In the genomic region with DNA sequence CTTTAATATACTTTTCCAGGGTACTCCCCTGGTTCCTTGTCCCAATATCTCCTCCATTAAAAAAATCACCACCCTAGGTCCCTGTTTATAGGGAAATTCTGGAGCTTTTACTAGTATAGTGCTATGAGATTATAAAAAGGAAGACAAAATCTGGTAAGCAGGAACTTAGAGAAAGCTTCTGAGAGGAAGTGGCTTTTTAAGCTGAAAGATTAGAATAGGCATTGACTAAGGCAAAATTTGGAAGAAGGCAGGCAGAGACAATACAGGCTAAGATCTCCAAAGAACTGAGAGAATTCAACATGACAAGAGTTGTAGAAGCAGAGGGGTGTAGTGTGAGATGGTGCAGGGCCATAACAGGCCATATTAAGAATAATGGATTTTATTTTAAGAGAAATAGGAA, we compare ENCODE assay signal across 21 cellular contexts. TPM values are rescaled to one million over a fixed set of nuclear protein-coding genes. Genes with fewer than 3 reads are reported as not detected.
DNase-seq lines count a peak whose midpoint lies in the region; ATAC-seq and TF ChIP-seq lines count a peak whose summit lies in the region.
"Had no signal": no experiment of that assay in that cellular context is flagged by ENCODE, and none has a peak within 500 bp of the region (broad histone marks: within the 10 kb centered on the region; RNA-seq: fewer than 3 reads in every experiment).

No MANE protein-coding gene starts in this region.

- POLR2A ChIA-PET in activated CD8-positive, alpha-beta T cell treated with anti-CD3 and anti-CD28 coated beads for 36 hours (lab: Charles Lee), result interaction anchor here (0.6 to 1.3 kb wide), 3 partner anchors 11 to 552 kb away, joined by 3 to 5 read pairs (median 3); no protein-coding TSS in a partner anchor

- no peaks in the 10 kb centered on the region for H3K36me3 ChIP-seq in colonic mucosa
- H3K36me3 ChIP-seq in MM.1S (replicated peaks; ENCODE audit: insufficient read depth, low read length), result peaks cover 4% of the 10 kb centered on the region; the same call in 1 of the 2 replicates
- H3K36me3 ChIP-seq: ascending aorta, prostate gland had no signal

- H3K4me3 Mint-ChIP-seq in activated CD4-positive, alpha-beta T cell treated with anti-CD3 and anti-CD28 coated beads, Interleukin-2, amount 10 ng/mL, durations not matched to agents 24 days and 14 days, result peak overlapping the region; percentile 3
- peak overlapping the region in 1 of 4 donors; percentile 9 for H3K4me3 Mint-ChIP-seq in IgD-negative memory B cell
- H3K4me3 Mint-ChIP-seq in activated CD8-positive, alpha-beta T cell treated with anti-CD3 and anti-CD28 coated beads for 36 hours, result no peak overlapping the region
- H3K4me3 Mint-ChIP-seq in natural killer cell treated with Interleukin-12 subunit alpha and Interleukin-12 subunit beta and Interleukin-15 and Interleukin-18, amount 100 ng/mL, for 72 hours, result no peak overlapping the region
- H3K4me3 Mint-ChIP-seq: activated T-cell treated with anti-CD3 and anti-CD28 coated beads, Interleukin-2, amount 50 U/mL, for 4 hours had no signal

- no peak overlapping the region for H2AFZ ChIP-seq in MM.1S (ENCODE audit: low read length)

- no peaks in the 10 kb centered on the region for H4K20me1 ChIP-seq in MM.1S (ENCODE audit: insufficient read depth, low read length)

- no peak overlapping the region for H3K4me3 ChIP-seq in colonic mucosa
- no peak overlapping the region for H3K4me3 ChIP-seq in MM.1S (ENCODE audit: low read length)
- H3K4me3 ChIP-seq: ascending aorta, left lung, prostate gland had no signal

- no peaks in the 10 kb centered on the region for H3K79me2 ChIP-seq in MM.1S (ENCODE audit: low read length)

- CTCF ChIA-PET in activated CD8-positive, alpha-beta T cell treated with anti-CD3 and anti-CD28 coated beads for 36 hours (lab: Charles Lee), result interaction anchor here (1.5 to 1.8 kb wide), 3 partner anchors 9 to 24 kb away, joined by 3 to 4 read pairs (median 4); no protein-coding TSS in a partner anchor

- H3K9me3 ChIP-seq in colonic mucosa (no peaks in the 10 kb centered on the region), MM.1S (replicated peaks; ENCODE audit: insufficient read depth, low read length) (no peaks in the 10 kb centered on the region)
- H3K9me3 ChIP-seq: ascending aorta, left lung, prostate gland had no signal

- no peaks in the 10 kb centered on the region for H3K9me3 Mint-ChIP-seq in activated CD4-positive, alpha-beta T cell treated with anti-CD3 and anti-CD28 coated beads, Interleukin-2, amount 10 ng/mL, durations not matched to agents 24 days and 14 days
- H3K9me3 Mint-ChIP-seq in IgD-negative memory B cell, result no peaks in the 10 kb centered on the region
- H3K9me3 Mint-ChIP-seq in activated CD8-positive, alpha-beta T cell treated with anti-CD3 and anti-CD28 coated beads for 36 hours, result no peaks in the 10 kb centered on the region
- H3K9me3 Mint-ChIP-seq in natural killer cell treated with Interleukin-12 subunit alpha and Interleukin-12 subunit beta and Interleukin-15 and Interleukin-18, amount 100 ng/mL, for 72 hours, result no peaks in the 10 kb centered on the region
- H3K9me3 Mint-ChIP-seq: activated T-cell treated with anti-CD3 and anti-CD28 coated beads, Interleukin-2, amount 50 U/mL, for 4 hours had no signal

- no peak overlapping the region for H3K4me2 ChIP-seq in MM.1S (ENCODE audit: low read depth, low read length)

- no peaks in the 10 kb centered on the region for H3K27me3 Mint-ChIP-seq in activated CD4-positive, alpha-beta T cell treated with anti-CD3 and anti-CD28 coated beads, Interleukin-2, amount 10 ng/mL, durations not matched to agents 24 days and 14 days
- no peaks in the 10 kb centered on the region for H3K27me3 Mint-ChIP-seq in IgD-negative memory B cell
- H3K27me3 Mint-ChIP-seq in activated CD8-positive, alpha-beta T cell treated with anti-CD3 and anti-CD28 coated beads for 36 hours, result no peaks in the 10 kb centered on the region
- H3K27me3 Mint-ChIP-seq in natural killer cell treated with Interleukin-12 subunit alpha and Interleukin-12 subunit beta and Interleukin-15 and Interleukin-18, amount 100 ng/mL, for 72 hours, result no peaks in the 10 kb centered on the region

- H3K4me1 ChIP-seq in colonic mucosa (no peaks in the 10 kb centered on the region), MM.1S (ENCODE audit: low read length) (no peaks in the 10 kb centered on the region)
- H3K4me1 ChIP-seq: ascending aorta, left lung, prostate gland had no signal

- H3K9me2 ChIP-seq in MM.1S (replicated peaks; ENCODE audit: insufficient read depth, low read length), result no peaks in the 10 kb centered on the region

- intact Hi-C loops in activated CD4-positive, alpha-beta T cell treated with anti-CD3 and anti-CD28 coated beads, Interleukin-2, amount 10 ng/mL, durations not matched to agents 24 days and 14 days (cut with micrococcal nuclease), result no loop called here
- intact Hi-C loops in activated CD8-positive, alpha-beta T cell treated with anti-CD3 and anti-CD28 coated beads for 36 hours (cut with micrococcal nuclease), result no loop called here
- intact Hi-C loops in colonic mucosa (cut with DNase I), result no loop called here

- DNase-seq in activated CD4-positive, alpha-beta T cell treated with anti-CD3 and anti-CD28 coated beads, Interleukin-2, amount 10 ng/mL, durations not matched to agents 24 days and 14 days, result no peak
- no peak for DNase-seq in activated CD4-positive, alpha-beta T cell treated with anti-CD3 and anti-CD28 coated beads, Interleukin-2, amount 50 U/mL, for 4 hours
- DNase-seq in activated CD8-positive, alpha-beta T cell treated with anti-CD3 and anti-CD28 coated beads for 36 hours, result no peak
- no peak for DNase-seq in natural killer cell treated with Interleukin-12 subunit alpha and Interleukin-12 subunit beta and Interleukin-15 and Interleukin-18, amount 100 ng/mL, for 72 hours (ENCODE audit: low spot score)
- DNase-seq in colonic mucosa (no peak), MM.1S (no peak)
- DNase-seq: activated CD4-positive, CD25-positive, alpha-beta regulatory T cell treated with anti-CD3 and anti-CD28 coated beads, Interleukin-2, amount 50 U/mL, for 72 hours; activated T-cell treated with anti-CD3 and anti-CD28 coated beads, Interleukin-2, amount 50 U/mL, for 4 hours; COR-L47; EL; foreskin melanocyte; KG1; left lung; NCI-H1417 treated with DMSO at 0.1 percent for 48 hours; trophoblast cell had no signal

- no peak for TF ChIP-seq CTCF in activated CD8-positive, alpha-beta T cell treated with anti-CD3 and anti-CD28 coated beads for 36 hours (IDR thresholded peaks at IDR 0.05)
- TF ChIP-seq CTCF in colonic mucosa (IDR thresholded peaks at IDR 0.05) (no peak), MM.1S (IDR thresholded peaks at IDR 0.05; ENCODE audit: low read length) (no peak)

- H3K4me1 Mint-ChIP-seq in activated CD4-positive, alpha-beta T cell treated with anti-CD3 and anti-CD28 coated beads, Interleukin-2, amount 10 ng/mL, durations not matched to agents 24 days and 14 days, result peaks cover 23% of the 10 kb centered on the region
- H3K4me1 Mint-ChIP-seq in IgD-negative memory B cell, result peaks cover 15 to 32% (median 23%) of the 10 kb centered on the region in 3 donors
- peaks cover 17% of the 10 kb centered on the region for H3K4me1 Mint-ChIP-seq in activated CD8-positive, alpha-beta T cell treated with anti-CD3 and anti-CD28 coated beads for 36 hours (ENCODE audit: low read depth)
- H3K4me1 Mint-ChIP-seq in natural killer cell treated with Interleukin-12 subunit alpha and Interleukin-12 subunit beta and Interleukin-15 and Interleukin-18, amount 100 ng/mL, for 72 hours (ENCODE audit: low read depth in 2 of 2), result peaks cover 11 to 12% of the 10 kb centered on the region in 2 donors

- peak overlapping the region; percentile 54 for H3K27ac Mint-ChIP-seq in activated CD4-positive, alpha-beta T cell treated with anti-CD3 and anti-CD28 coated beads, Interleukin-2, amount 10 ng/mL, durations not matched to agents 24 days and 14 days
- peak overlapping the region; percentile 2 to 27 (median 7) for H3K27ac Mint-ChIP-seq in IgD-negative memory B cell
- peak overlapping the region; percentile 46 for H3K27ac Mint-ChIP-seq in activated CD8-positive, alpha-beta T cell treated with anti-CD3 and anti-CD28 coated beads for 36 hours
- H3K27ac Mint-ChIP-seq in natural killer cell treated with Interleukin-12 subunit alpha and Interleukin-12 subunit beta and Interleukin-15 and Interleukin-18, amount 100 ng/mL, for 72 hours, result peak overlapping the region; percentile 52 to 90

- no peak for ATAC-seq in activated CD8-positive, alpha-beta T cell treated with anti-CD3 and anti-CD28 coated beads for 36 hours
- ATAC-seq in natural killer cell treated with Interleukin-12 subunit alpha and Interleukin-12 subunit beta and Interleukin-15 and Interleukin-18, amount 100 ng/mL, for 72 hours, result no peak
- no peak for ATAC-seq in HG02970 (IDR thresholded peaks at IDR 0.05; ENCODE audit: low FRiP score, unreplicated experiment)
- ATAC-seq: activated T-cell treated with anti-CD3 and anti-CD28 coated beads, Interleukin-2, amount 50 U/mL, for 4 hours; left lung had no signal

- peaks cover 46% of the 10 kb centered on the region for H3K36me3 Mint-ChIP-seq in activated CD4-positive, alpha-beta T cell treated with anti-CD3 and anti-CD28 coated beads, Interleukin-2, amount 10 ng/mL, durations not matched to agents 24 days and 14 days (ENCODE audit: low read depth)
- peaks cover 6% of the 10 kb centered on the region for H3K36me3 Mint-ChIP-seq in IgD-negative memory B cell
- H3K36me3 Mint-ChIP-seq in activated CD8-positive, alpha-beta T cell treated with anti-CD3 and anti-CD28 coated beads for 36 hours (ENCODE audit: low read depth), result peaks cover 37% of the 10 kb centered on the region
- no peaks in the 10 kb centered on the region for H3K36me3 Mint-ChIP-seq in natural killer cell treated with Interleukin-12 subunit alpha and Interleukin-12 subunit beta and Interleukin-15 and Interleukin-18, amount 100 ng/mL, for 72 hours

- no peaks in the 10 kb centered on the region for H3F3A ChIP-seq in MM.1S (ENCODE audit: insufficient read depth, low read length)

- H3K27ac ChIP-seq in colonic mucosa (no peak overlapping the region), MM.1S (ENCODE audit: low read length) (no peak overlapping the region)
- H3K27ac ChIP-seq: ascending aorta, HL-60, prostate gland, RWPE1 had no signal

- no peaks in the 10 kb centered on the region for H3K27me3 ChIP-seq in colonic mucosa
- no peaks in the 10 kb centered on the region for H3K27me3 ChIP-seq in MM.1S (replicated peaks; ENCODE audit: insufficient read depth, low read length)
- H3K27me3 ChIP-seq: ascending aorta, left lung had no signal

- H3K9ac ChIP-seq in colonic mucosa (ENCODE audit: low read depth in 2 of 2, low read length in 2 of 2) (no peak overlapping the region), MM.1S (ENCODE audit: low read length) (no peak overlapping the region)

RNA-seq across cellular contexts. Expression of gene SGO1, which starts 25.8 kb away (rescaled TPM):
- 20.0 and 23.6 TPM in 2 replicates for total RNA-seq in activated CD4-positive, alpha-beta T cell treated with anti-CD3 and anti-CD28 coated beads, Interleukin-2, amount 10 ng/mL, durations not matched to agents 24 days and 14 days
- polyA plus RNA-seq in IgD-negative memory B cell, result 8.3 TPM
- 10 to 100 TPM; 25.6 to 26.5 TPM for total RNA-seq in activated CD8-positive, alpha-beta T cell treated with anti-CD3 and anti-CD28 coated beads for 36 hours
- total RNA-seq in natural killer cell treated with Interleukin-12 subunit alpha and Interleukin-12 subunit beta and Interleukin-15 and Interleukin-18, amount 100 ng/mL, for 72 hours, result 10 to 100 TPM; 11.0 to 21.6 TPM
- total RNA-seq in colonic mucosa, result 10 to 100 TPM in 1 of 2 donors, 1 to 10 TPM in 1; 4.0 to 19.5 TPM
- total RNA-seq: ascending aorta had no signal

Comparison
In these comparisons a context has a peak if more than half of its experiments do, and no peak if none do; other contexts are left out.
1. H3K27ac Mint-ChIP-seq: peak in every context shown above with its lines; median percentile 71 in natural killer cell treated with Interleukin-12 subunit alpha and Interleukin-12 subunit beta and Interleukin-15 and Interleukin-18, amount 100 ng/mL, for 72 hours; 54 in activated CD4-positive, alpha-beta T cell treated with anti-CD3 and anti-CD28 coated beads, Interleukin-2, amount 10 ng/mL, durations not matched to agents 24 days and 14 days; 46 in activated CD8-positive, alpha-beta T cell treated with anti-CD3 and anti-CD28 coated beads for 36 hours; 7 in IgD-negative memory B cell.